In the genomic region with DNA sequence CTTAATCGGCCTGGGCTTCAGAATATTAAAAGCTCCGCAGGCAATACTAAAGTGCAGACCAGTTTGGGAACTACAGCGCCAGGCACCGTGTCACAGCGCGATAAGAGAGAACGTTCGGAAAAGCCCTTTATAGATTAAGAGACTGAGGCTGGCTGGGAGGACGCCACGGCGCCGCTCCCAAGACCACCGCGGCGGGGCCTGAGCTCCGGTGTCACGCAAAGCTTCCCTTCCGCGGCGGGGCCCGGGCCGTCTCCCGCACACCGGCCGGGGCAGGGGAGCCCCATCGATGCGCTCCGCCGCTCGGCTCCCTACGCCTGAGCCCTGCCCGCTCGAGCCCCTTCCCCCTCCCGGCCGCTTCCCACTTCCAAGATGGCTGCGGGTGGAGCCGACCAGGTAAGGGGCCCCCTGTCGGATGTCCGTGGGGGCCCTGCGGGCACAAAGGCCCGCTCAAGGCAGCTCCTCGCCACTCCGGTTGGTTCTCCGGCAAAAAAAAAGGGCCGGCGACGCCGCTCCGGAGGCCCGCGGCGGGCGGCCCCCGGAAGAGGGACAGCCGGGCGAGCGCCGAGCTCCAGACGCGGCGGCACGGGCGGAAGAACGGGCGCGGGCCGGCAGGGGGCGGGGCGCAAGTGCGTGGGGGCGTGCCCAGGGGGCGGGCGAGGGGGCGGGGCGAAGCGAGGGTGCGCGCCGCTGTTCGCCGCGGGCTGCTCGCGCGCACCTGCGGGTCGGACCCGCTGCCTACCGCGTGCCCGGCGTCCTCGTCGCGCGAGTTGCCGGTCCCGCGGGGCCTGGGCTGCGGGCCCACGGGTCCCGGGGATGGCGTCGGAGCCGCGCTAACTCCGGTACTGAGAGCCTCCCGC, we compare ENCODE assay signal across 8 cellular contexts. TPM values are rescaled to one million over a fixed set of nuclear protein-coding genes. Genes with fewer than 3 reads are reported as not detected.
DNase-seq lines count a peak whose midpoint lies in the region; ATAC-seq, FAIRE-seq and TF ChIP-seq lines count a peak whose summit lies in the region.

A gene with protein sequence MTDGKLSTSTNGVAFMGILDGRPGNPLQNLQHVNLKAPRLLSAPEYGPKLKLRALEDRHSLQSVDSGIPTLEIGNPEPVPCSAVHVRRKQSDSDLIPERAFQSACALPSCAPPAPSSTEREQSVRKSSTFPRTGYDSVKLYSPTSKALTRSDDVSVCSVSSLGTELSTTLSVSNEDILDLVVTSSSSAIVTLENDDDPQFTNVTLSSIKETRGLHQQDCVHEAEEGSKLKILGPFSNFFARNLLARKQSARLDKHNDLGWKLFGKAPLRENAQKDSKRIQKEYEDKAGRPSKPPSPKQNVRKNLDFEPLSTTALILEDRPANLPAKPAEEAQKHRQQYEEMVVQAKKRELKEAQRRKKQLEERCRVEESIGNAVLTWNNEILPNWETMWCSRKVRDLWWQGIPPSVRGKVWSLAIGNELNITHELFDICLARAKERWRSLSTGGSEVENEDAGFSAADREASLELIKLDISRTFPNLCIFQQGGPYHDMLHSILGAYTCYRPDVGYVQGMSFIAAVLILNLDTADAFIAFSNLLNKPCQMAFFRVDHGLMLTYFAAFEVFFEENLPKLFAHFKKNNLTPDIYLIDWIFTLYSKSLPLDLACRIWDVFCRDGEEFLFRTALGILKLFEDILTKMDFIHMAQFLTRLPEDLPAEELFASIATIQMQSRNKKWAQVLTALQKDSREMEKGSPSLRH (plus strand): TSS at position 714 of the 857 bp plus-strand sequence. CDS start 13,564 bp downstream, outside the sequence.

- peak; percentile 84 for ATAC-seq in GM18517 (IDR thresholded peaks at IDR 0.05; ENCODE audit: unreplicated experiment)
- peak; percentile 89 for ATAC-seq in HG03039 (IDR thresholded peaks at IDR 0.05; ENCODE audit: unreplicated experiment)
- peak; percentile 83 for ATAC-seq in WTC11

- TF ChIP-seq CTCF in 22Rv1 (IDR thresholded peaks at IDR 0.05) (peak; percentile 20; the same call in 1 of the 2 replicates), WTC11 (IDR thresholded peaks at IDR 0.05) (no peak), bronchial epithelial cell (IDR thresholded peaks at IDR 0.05; ENCODE audit: insufficient read depth, low read length, severe bottlenecking) (peak; percentile 35)

- no peaks in the 10 kb centered on the region for H3K36me3 Mint-ChIP-seq in WTC11

- no peaks in the 10 kb centered on the region for H3K27me3 ChIP-seq in bronchial epithelial cell (ENCODE audit: control insufficient read depth, insufficient read depth, low read length)

- peak within 1 kb of the TSS; percentile 95 for H3K4me3 Mint-ChIP-seq in WTC11

- FAIRE-seq in bronchial epithelial cell (lab: Jason Lieb, UNC): no peak

- no peaks in the 10 kb centered on the region for H3K9me3 Mint-ChIP-seq in WTC11

- H3K36me3 ChIP-seq in bronchial epithelial cell (ENCODE audit: control insufficient read depth, insufficient read depth, low read length): no peaks in the 10 kb centered on the region

- DNase-seq in NCI-H2107 treated with DMSO at 0.1 percent for 48 hours (lab: John Stamatoyannopoulos, UW; ENCODE audit: unreplicated experiment): peak; percentile 38
- DNase-seq in WTC11 (ENCODE audit: low spot score): peak; percentile 85
- DNase-seq in bronchial epithelial cell (ENCODE audit: low read depth): peak; percentile 57
- DNase-seq in iris pigment epithelial cell (ENCODE audit: low read depth): peak; percentile 89
- peak; percentile 86 for DNase-seq in stimulated activated CD4-positive, alpha-beta T cell treated with anti-CD3 and anti-CD28 coated beads, Interleukin-12 subunit alpha, Interleukin-12 subunit beta, amount 100 ng/mL, for 4 hours

- H3K4me3 ChIP-seq in bronchial epithelial cell (ENCODE audit: low read depth, low read length): peak within 1 kb of the TSS; percentile 59

- peak within 1 kb of the TSS; percentile 84 for H3K27ac ChIP-seq in 22Rv1

- POLR2A ChIA-PET in WTC11 (lab: Charles Lee): interaction anchor here (0.6 to 1.6 kb wide), 7 partner anchors 9 to 159 kb away, joined by 3 to 6 read pairs (median 4); a partner anchor contains a TSS

- H3K27ac Mint-ChIP-seq in WTC11: peak within 1 kb of the TSS; percentile 69

- peaks cover 33% of the 10 kb centered on the region for H3K4me1 Mint-ChIP-seq in WTC11

- peaks cover 12% of the 10 kb centered on the region for H3K27me3 Mint-ChIP-seq in WTC11 (ENCODE audit: low read depth)

- CTCF ChIA-PET in WTC11 (lab: Charles Lee): interaction anchor here (0.6 to 7.4 kb wide), 24 partner anchors 8 to 767 kb away, joined by 3 to 83 read pairs (median 4); a partner anchor contains a TSS

TF ChIP-seq in WTC11, 78 proteins besides CTCF, POLR2A, EP300 and RAD21:
- TF ChIP-seq CREM (CRISPR knock-in tag; IDR thresholded peaks at IDR 0.05) (0 out of 2 replicates have a peak, but pooled peaks have one; percentile 9), GABPB1 (CRISPR knock-in tag; IDR thresholded peaks at IDR 0.05) (0 out of 2 replicates have a peak, but pooled peaks have one; percentile 12), ETV6 (CRISPR knock-in tag; IDR thresholded peaks at IDR 0.05) (0 out of 2 replicates have a peak, but pooled peaks have one; percentile 19), JUN (CRISPR knock-in tag; IDR thresholded peaks at IDR 0.05) (0 out of 2 replicates have a peak, but pooled peaks have one; percentile 45), ZNF138 (CRISPR knock-in tag; conservative IDR thresholded peaks at IDR 0.05) (no peak), SMAD3 (CRISPR knock-in tag; IDR thresholded peaks at IDR 0.05; ENCODE audit: borderline replicate concordance) (no peak), NR1H2 (CRISPR knock-in tag; IDR thresholded peaks at IDR 0.05) (no peak), SMAD4 (CRISPR knock-in tag; IDR thresholded peaks at IDR 0.05) (no peak), PRRX2 (CRISPR knock-in tag; IDR thresholded peaks at IDR 0.05) (0 out of 2 replicates have a peak, but pooled peaks have one; percentile 36), SP1 (CRISPR knock-in tag; conservative IDR thresholded peaks at IDR 0.05) (peak; percentile 82), GTF2I (CRISPR knock-in tag; conservative IDR thresholded peaks at IDR 0.05) (no peak), MYBL2 (CRISPR knock-in tag; IDR thresholded peaks at IDR 0.05) (0 out of 2 replicates have a peak, but pooled peaks have one; percentile 31)
- TF ChIP-seq, protein P1, sequence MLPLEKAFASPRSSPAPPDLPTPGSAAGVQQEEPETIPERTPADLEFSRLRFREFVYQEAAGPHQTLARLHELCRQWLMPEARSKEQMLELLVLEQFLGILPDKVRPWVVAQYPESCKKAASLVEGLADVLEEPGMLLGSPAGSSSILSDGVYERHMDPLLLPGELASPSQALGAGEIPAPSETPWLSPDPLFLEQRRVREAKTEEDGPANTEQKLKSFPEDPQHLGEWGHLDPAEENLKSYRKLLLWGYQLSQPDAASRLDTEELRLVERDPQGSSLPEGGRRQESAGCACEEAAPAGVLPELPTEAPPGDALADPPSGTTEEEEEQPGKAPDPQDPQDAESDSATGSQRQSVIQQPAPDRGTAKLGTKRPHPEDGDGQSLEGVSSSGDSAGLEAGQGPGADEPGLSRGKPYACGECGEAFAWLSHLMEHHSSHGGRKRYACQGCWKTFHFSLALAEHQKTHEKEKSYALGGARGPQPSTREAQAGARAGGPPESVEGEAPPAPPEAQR (CRISPR knock-in tag; IDR thresholded peaks at IDR 0.05): no peak
- TF ChIP-seq, protein P2, sequence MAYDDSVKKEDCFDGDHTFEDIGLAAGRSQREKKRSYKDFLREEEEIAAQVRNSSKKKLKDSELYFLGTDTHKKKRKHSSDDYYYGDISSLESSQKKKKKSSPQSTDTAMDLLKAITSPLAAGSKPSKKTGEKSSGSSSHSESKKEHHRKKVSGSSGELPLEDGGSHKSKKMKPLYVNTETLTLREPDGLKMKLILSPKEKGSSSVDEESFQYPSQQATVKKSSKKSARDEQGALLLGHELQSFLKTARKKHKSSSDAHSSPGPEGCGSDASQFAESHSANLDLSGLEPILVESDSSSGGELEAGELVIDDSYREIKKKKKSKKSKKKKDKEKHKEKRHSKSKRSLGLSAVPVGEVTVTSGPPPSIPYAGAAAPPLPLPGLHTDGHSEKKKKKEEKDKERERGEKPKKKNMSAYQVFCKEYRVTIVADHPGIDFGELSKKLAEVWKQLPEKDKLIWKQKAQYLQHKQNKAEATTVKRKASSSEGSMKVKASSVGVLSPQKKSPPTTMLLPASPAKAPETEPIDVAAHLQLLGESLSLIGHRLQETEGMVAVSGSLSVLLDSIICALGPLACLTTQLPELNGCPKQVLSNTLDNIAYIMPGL (CRISPR knock-in tag; IDR thresholded peaks at IDR 0.05): peak; percentile 43; the same call in 1 of the 2 replicates
- TF ChIP-seq, protein P3, sequence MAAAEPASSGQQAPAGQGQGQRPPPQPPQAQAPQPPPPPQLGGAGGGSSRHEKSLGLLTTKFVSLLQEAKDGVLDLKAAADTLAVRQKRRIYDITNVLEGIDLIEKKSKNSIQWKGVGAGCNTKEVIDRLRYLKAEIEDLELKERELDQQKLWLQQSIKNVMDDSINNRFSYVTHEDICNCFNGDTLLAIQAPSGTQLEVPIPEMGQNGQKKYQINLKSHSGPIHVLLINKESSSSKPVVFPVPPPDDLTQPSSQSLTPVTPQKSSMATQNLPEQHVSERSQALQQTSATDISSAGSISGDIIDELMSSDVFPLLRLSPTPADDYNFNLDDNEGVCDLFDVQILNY (CRISPR knock-in tag; IDR thresholded peaks at IDR 0.05): 0 out of 2 replicates have a peak, but pooled peaks have one; percentile 46
- TF ChIP-seq, protein P4, sequence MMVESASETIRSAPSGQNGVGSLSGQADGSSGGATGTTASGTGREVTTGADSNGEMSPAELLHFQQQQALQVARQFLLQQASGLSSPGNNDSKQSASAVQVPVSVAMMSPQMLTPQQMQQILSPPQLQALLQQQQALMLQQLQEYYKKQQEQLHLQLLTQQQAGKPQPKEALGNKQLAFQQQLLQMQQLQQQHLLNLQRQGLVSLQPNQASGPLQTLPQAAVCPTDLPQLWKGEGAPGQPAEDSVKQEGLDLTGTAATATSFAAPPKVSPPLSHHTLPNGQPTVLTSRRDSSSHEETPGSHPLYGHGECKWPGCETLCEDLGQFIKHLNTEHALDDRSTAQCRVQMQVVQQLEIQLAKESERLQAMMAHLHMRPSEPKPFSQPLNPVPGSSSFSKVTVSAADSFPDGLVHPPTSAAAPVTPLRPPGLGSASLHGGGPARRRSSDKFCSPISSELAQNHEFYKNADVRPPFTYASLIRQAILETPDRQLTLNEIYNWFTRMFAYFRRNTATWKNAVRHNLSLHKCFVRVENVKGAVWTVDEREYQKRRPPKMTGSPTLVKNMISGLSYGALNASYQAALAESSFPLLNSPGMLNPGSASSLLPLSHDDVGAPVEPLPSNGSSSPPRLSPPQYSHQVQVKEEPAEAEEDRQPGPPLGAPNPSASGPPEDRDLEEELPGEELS (CRISPR knock-in tag; IDR thresholded peaks at IDR 0.05): peak; percentile 70; the same call in 1 of the 2 replicates

RNA-seq across cellular contexts. Expression of the gene that starts here (rescaled TPM):
- total RNA-seq in WTC11 (2021) (42.4 to 45.1 TPM (median 43.4 TPM) in 3 replicates), bronchial epithelial cell (103 and 133 TPM in 2 replicates)

Comparison
In these comparisons a context has a peak if more than half of its experiments do, and no peak if none do; other contexts are left out.
1. Peak in every context shown above with its lines: DNase-seq, ATAC-seq, H3K4me3 ChIP-seq and H3K27ac ChIP-seq.
2. DNase-seq: peak in every context shown above with its lines; median percentile 89 in iris pigment epithelial cell; 86 in stimulated activated CD4-positive, alpha-beta T cell treated with anti-CD3 and anti-CD28 coated beads, Interleukin-12 subunit alpha, Interleukin-12 subunit beta, amount 100 ng/mL, for 4 hours; 85 in WTC11; 57 in bronchial epithelial cell; 38 in NCI-H2107 treated with DMSO at 0.1 percent for 48 hours.